In the genomic region with DNA sequence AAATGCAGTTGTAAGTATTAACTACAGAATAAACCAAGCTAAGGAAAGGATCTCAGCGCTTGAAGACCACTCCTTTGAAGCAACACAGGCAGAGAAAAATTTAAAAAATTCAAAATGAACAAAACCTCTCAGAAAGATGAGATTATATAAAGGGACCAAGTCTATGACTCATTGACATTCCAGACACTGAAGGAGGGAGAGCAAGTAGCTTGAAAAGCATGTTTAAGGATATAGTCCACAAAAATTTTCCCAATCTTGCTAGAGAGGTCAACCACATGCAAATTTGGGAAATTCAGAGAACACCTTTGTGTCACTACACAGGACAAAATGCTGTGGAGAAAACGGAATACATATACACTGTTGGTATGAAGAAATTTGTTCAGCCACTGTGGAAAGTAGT, we compare ENCODE assay signal across 21 cellular contexts.
"Had no signal": no experiment of that assay in that cellular context is flagged by ENCODE, and none has a peak within 500 bp of the region (broad histone marks: within the 10 kb centered on the region; RNA-seq: fewer than 3 reads in every experiment).

No MANE protein-coding gene starts in this region.

- H3K27ac ChIP-seq: ascending aorta, heart left ventricle, right lobe of liver, transverse colon had no signal

- H3K9me3 ChIP-seq: ascending aorta, heart left ventricle, right lobe of liver, transverse colon had no signal

- H3K4me3 Mint-ChIP-seq: activated CD4-positive, alpha-beta memory T cell treated with anti-CD3 and anti-CD28 coated beads, Interleukin-2, amount 10 ng/mL, durations not matched to agents 7 days and 5 days; activated T-helper 1 cell treated with anti-CD3 and anti-CD28 coated beads, Interleukin-12 subunit alpha, Interleukin-12 subunit beta, Interleukin-2, Interleukin-4 antibody, amounts not matched to agents 30 ng/mL and 10 ng/mL and 1 ng/mL, durations not matched to agents 14 hours and 24 hours and 36 hours; natural killer cell treated with Interleukin-12 subunit alpha and Interleukin-12 subunit beta and Interleukin-15 and Interleukin-18, amount 100 ng/mL, for 72 hours; T-helper 2 cell treated with Interferon-gamma antibody and Interleukin-4, amounts not matched to agents 5 μg/mL and 100 μg/mL, for 36 hours had no signal

- FAIRE-seq: islet of Langerhans had no signal

- H3K27ac Mint-ChIP-seq: activated CD4-positive, alpha-beta memory T cell treated with anti-CD3 and anti-CD28 coated beads, Interleukin-2, amount 10 ng/mL, durations not matched to agents 7 days and 5 days; activated T-helper 1 cell treated with anti-CD3 and anti-CD28 coated beads, Interleukin-12 subunit alpha, Interleukin-12 subunit beta, Interleukin-2, Interleukin-4 antibody, amounts not matched to agents 30 ng/mL and 10 ng/mL and 1 ng/mL, durations not matched to agents 14 hours and 24 hours and 36 hours; natural killer cell treated with Interleukin-12 subunit alpha and Interleukin-12 subunit beta and Interleukin-15 and Interleukin-18, amount 100 ng/mL, for 72 hours; progenitor cell of endocrine pancreas; T-helper 2 cell treated with Interferon-gamma antibody and Interleukin-4, amounts not matched to agents 5 μg/mL and 100 μg/mL, for 36 hours had no signal

- DNase-seq: activated CD4-positive, alpha-beta memory T cell treated with anti-CD3 and anti-CD28 coated beads, Interleukin-2, amount 10 ng/mL, durations not matched to agents 7 days and 5 days; activated CD4-positive, alpha-beta T cell treated with anti-CD3 and anti-CD28 coated beads for 1 hour; activated naive CD4-positive, alpha-beta T cell; caudate nucleus; cortex of kidney; effector CD8-positive, alpha-beta T cell; heart left ventricle; left ventricle myocardium superior; mesenchymal stem cell; nucleus accumbens; right lobe of liver; stimulated activated CD4-positive, alpha-beta T cell treated with anti-CD3 and anti-CD28 coated beads, Interleukin-2, amount 100 ng/mL, for 24 hours; stimulated activated naive CD4-positive, alpha-beta T cell; substantia nigra; transverse colon had no signal

- H3K36me3 Mint-ChIP-seq: natural killer cell treated with Interleukin-12 subunit alpha and Interleukin-12 subunit beta and Interleukin-15 and Interleukin-18, amount 100 ng/mL, for 72 hours had no signal

- H3K4me1 ChIP-seq: ascending aorta, heart left ventricle, right lobe of liver, transverse colon had no signal

- H3K4me3 ChIP-seq: ascending aorta, heart left ventricle, right lobe of liver, transverse colon had no signal

- H3K27me3 ChIP-seq: ascending aorta, heart left ventricle, right lobe of liver, transverse colon had no signal

- H3K36me3 ChIP-seq: ascending aorta, heart left ventricle, right lobe of liver, transverse colon had no signal

- H3K27me3 Mint-ChIP-seq: activated CD4-positive, alpha-beta memory T cell treated with anti-CD3 and anti-CD28 coated beads, Interleukin-2, amount 10 ng/mL, durations not matched to agents 7 days and 5 days; natural killer cell treated with Interleukin-12 subunit alpha and Interleukin-12 subunit beta and Interleukin-15 and Interleukin-18, amount 100 ng/mL, for 72 hours; progenitor cell of endocrine pancreas had no signal

- H3K4me1 Mint-ChIP-seq: activated CD4-positive, alpha-beta memory T cell treated with anti-CD3 and anti-CD28 coated beads, Interleukin-2, amount 10 ng/mL, durations not matched to agents 7 days and 5 days had no signal
